In the genomic region with DNA sequence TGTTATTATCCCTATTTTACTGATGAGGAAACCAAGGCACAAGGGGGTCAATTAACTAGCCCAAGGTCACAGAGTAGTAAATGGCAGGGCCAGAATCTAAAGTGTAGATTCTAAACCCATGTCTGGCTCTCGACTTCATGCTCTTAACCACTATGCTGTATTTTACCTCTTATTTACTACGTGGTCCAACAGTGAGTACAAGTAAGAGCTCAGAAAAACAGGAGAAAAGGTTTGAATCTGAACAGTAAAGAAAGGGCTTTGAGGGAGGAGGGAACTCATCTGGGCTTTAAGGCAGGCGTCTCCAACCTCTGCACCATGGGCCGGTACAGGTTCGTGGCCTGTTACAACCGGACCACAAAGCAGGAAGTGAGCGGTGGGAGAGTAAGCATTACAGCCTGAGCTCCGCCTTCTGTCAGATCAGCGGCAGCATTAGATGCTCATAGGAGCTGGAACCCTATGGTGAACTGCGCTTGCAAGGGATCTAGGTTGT, we compare ENCODE assay signal across 8 cellular contexts.
DNase-seq lines count a peak whose midpoint lies in the region; ATAC-seq lines count a peak whose summit lies in the region.

No MANE protein-coding gene starts in this region.

- H3K4me3 ChIP-seq in mesendoderm (ENCODE audit: low read length): no peak overlapping the region

- no peak overlapping the region for H3K56ac ChIP-seq in mesendoderm (ENCODE audit: low read length)

- H3K4me1 ChIP-seq in mesendoderm (ENCODE audit: control insufficient read depth, low read depth, low read length): no peaks in the 10 kb centered on the region

- DNase-seq in activated CD4-positive, alpha-beta T cell treated with anti-CD3 and anti-CD28 coated beads for 1 hour: peak; percentile 28
- DNase-seq in germinal center (ENCODE audit: low spot score) (peak; percentile 11), NCI-H2029 (lab: John Stamatoyannopoulos, UW) (no peak), mesendoderm (no peak)
- peak; percentile 30 to 54 for DNase-seq in stimulated activated CD8-positive, alpha-beta memory T cell treated with anti-CD3 and anti-CD28 coated beads, Interleukin-7, amount 100 ng/mL, for 48 hours (ENCODE audit: extremely low read depth in 1 of 2, low read depth in 1 of 2)

- H3K4ac ChIP-seq in mesendoderm (ENCODE audit: low read depth, low read length): no peak overlapping the region

- H2BK5ac ChIP-seq in mesendoderm (ENCODE audit: low read length): no peak overlapping the region

- peaks cover 2% of the 10 kb centered on the region for H3K79me1 ChIP-seq in mesendoderm (ENCODE audit: low read length)

- no peak overlapping the region for H3K23ac ChIP-seq in mesendoderm (ENCODE audit: low read length)

- no peak overlapping the region for H4K5ac ChIP-seq in mesendoderm (ENCODE audit: low read length)

- no peaks in the 10 kb centered on the region for H3K27me3 ChIP-seq in mesendoderm (ENCODE audit: insufficient read depth, low read length, poor library complexity)

- H2AK5ac ChIP-seq in mesendoderm (ENCODE audit: low read length): no peak overlapping the region

- no peak overlapping the region for H2BK15ac ChIP-seq in mesendoderm (replicated peaks; ENCODE audit: low read depth)

- no peak overlapping the region for H3K4me2 ChIP-seq in mesendoderm (ENCODE audit: low read length)

- H3K9ac ChIP-seq in mesendoderm (ENCODE audit: low read length): no peak overlapping the region

- no peaks in the 10 kb centered on the region for H3K79me2 ChIP-seq in mesendoderm (ENCODE audit: control insufficient read depth, insufficient read depth, low read length)

- no peak overlapping the region for H2BK120ac ChIP-seq in mesendoderm (ENCODE audit: low read depth, low read length)

- H3K18ac ChIP-seq in mesendoderm (ENCODE audit: low read length): no peak overlapping the region

- no peak overlapping the region for H4K8ac ChIP-seq in mesendoderm (ENCODE audit: low read depth, low read length)

- ATAC-seq in GM19023 (IDR thresholded peaks at IDR 0.05; ENCODE audit: unreplicated experiment) (peak; percentile 66), HG03095 (IDR thresholded peaks at IDR 0.05; ENCODE audit: unreplicated experiment) (peak; percentile 91), HG03469 (IDR thresholded peaks at IDR 0.05; ENCODE audit: unreplicated experiment) (no peak)

- H3K27ac ChIP-seq in mesendoderm (ENCODE audit: low read depth, low read length): no peak overlapping the region

- no peaks in the 10 kb centered on the region for H3K36me3 ChIP-seq in mesendoderm (ENCODE audit: control insufficient read depth, insufficient read depth, low read length)

- no CpG with 5 or more reads among the region's 10 CpGs for WGBS in mesendoderm (ENCODE audit: extremely low coverage, insufficient coverage, low lambda C conversion rate)

Comparison
In these comparisons a context has a peak if more than half of its experiments do, and no peak if none do; other contexts are left out.
1. DNase-seq: peak in activated CD4-positive, alpha-beta T cell treated with anti-CD3 and anti-CD28 coated beads for 1 hour (single experiment), germinal center (single experiment) and stimulated activated CD8-positive, alpha-beta memory T cell treated with anti-CD3 and anti-CD28 coated beads, Interleukin-7, amount 100 ng/mL, for 48 hours (2 of 2); none in NCI-H2029 (single experiment) and mesendoderm (single experiment).